In genomic region chr17:12137859-12138258, GRCh38 we compare ENCODE assay signal across 10 cellular contexts.
"Had no signal": no experiment of that assay in that cellular context is flagged by ENCODE, and none has a peak within 500 bp of the region (broad histone marks: within the 10 kb centered on the region; RNA-seq: fewer than 3 reads in every experiment).

No MANE protein-coding gene starts in this region.

- H3K27me3 Mint-ChIP-seq: IgD-negative memory B cell had no signal

- H3K27ac Mint-ChIP-seq: GM23338, H9, HFFc6, IgD-negative memory B cell had no signal

- H3K27ac ChIP-seq: KMS-11 had no signal

- ATAC-seq: GM23338 had no signal

- DNase-seq: H9, HCEC 1CT, HFFc6, KBM-7 had no signal

- H3K4me1 Mint-ChIP-seq: GM23338, H9, IgD-negative memory B cell had no signal

- H3K4me3 Mint-ChIP-seq: GM23338, H9, HFFc6, IgD-negative memory B cell had no signal

- H3K4me3 ChIP-seq: GM23338 had no signal

- FAIRE-seq: H1, H54, HTR-8/SVneo had no signal

- H3K4me2 ChIP-seq: GM23338, KMS-11 had no signal

- H3K9ac ChIP-seq: KMS-11 had no signal

- H2AFZ ChIP-seq: GM23338 had no signal
